8 cellular contexts compared by ENCODE assay signal in the genomic region with DNA sequence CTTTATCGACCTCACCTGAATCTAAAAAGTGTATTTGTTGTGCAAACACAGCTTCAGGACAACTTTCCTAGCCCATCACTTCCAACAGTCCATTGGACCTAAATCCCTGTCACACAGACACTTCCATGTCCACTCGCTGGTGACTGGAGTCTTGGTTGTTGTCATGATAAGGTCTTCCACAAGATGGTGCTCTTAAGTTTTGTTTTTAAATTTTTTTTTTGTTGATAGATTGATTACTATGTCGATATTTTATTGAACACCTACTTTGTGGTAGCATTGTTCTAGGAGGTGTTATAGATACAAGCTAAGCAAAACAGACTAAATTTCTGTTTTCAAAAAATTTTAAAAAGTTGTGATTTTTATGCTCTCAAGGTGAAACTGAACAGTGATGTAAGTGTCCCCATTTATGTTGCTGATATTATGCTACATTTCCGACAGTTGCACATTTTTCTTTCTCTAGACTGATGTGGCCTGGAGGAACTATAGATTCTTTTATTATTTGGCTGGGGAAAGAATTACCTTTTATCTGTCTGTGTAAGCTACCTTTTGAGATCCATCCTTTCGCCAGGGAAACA. TPM values are rescaled to one million over a fixed set of nuclear protein-coding genes. Genes with fewer than 3 reads are reported as not detected.
A peak's percentile ranks its signal among the peaks of the same experiment; 100 is the strongest.
DNase-seq lines count a peak whose midpoint lies in the region; TF ChIP-seq lines count a peak whose summit lies in the region.

No MANE protein-coding gene starts in this region.

- H3K4me1 Mint-ChIP-seq in brain: peaks cover 16% of the 10 kb centered on the region
- H3K4me1 Mint-ChIP-seq in neural progenitor cell: peaks cover 24% of the 10 kb centered on the region

- H3K9me3 Mint-ChIP-seq in brain: peaks cover 10 to 27% (median 22%) of the 10 kb centered on the region in 5 experiments
- H3K9me3 Mint-ChIP-seq in neural progenitor cell: peaks cover 21% of the 10 kb centered on the region

- no peaks in the 10 kb centered on the region for H3K36me3 ChIP-seq in neural progenitor cell

- intact Hi-C loops in posterior cingulate gyrus (cut with DNase I): no loop called here

- H3K4me3 ChIP-seq in neural progenitor cell: no peak overlapping the region

- H3K27me3 Mint-ChIP-seq in brain: peaks cover 27% of the 10 kb centered on the region
- no peaks in the 10 kb centered on the region for H3K27me3 Mint-ChIP-seq in neural progenitor cell (ENCODE audit: insufficient read depth, low read depth)

- H3K27me3 ChIP-seq in neural progenitor cell: peaks cover 12% of the 10 kb centered on the region

- no peaks in the 10 kb centered on the region for H3K9me3 ChIP-seq in neural progenitor cell (ENCODE audit: low read depth)

- no peak overlapping the region for H3K27ac ChIP-seq in neural progenitor cell

- no peak overlapping the region for H3K9ac ChIP-seq in neural progenitor cell

- DNase-seq in NCI-H1436 (lab: John Stamatoyannopoulos, UW): peak; percentile 1
- DNase-seq in NCI-H1436 treated with DMSO at 0.1 percent for 48 hours (lab: John Stamatoyannopoulos, UW): no peak
- DNase-seq in KG1 (lab: John Stamatoyannopoulos, UW): peak; percentile 16
- DNase-seq in neural progenitor cell (ENCODE audit: low spot score): peak; percentile 47
- no peak for DNase-seq in islet precursor cell
- DNase-seq in posterior cingulate gyrus: no peak
- no peak for DNase-seq in activated T-cell treated with anti-CD3 and anti-CD28 coated beads, Interleukin-2, amount 50 U/mL, for 48 hours

- peaks cover under 1% of the 10 kb centered on the region for H3K36me3 Mint-ChIP-seq in brain
- H3K36me3 Mint-ChIP-seq in neural progenitor cell: no peaks in the 10 kb centered on the region

- H3F3A ChIP-seq in neural progenitor cell (ENCODE audit: low read depth): no peaks in the 10 kb centered on the region

- H3K79me2 ChIP-seq in neural progenitor cell (ENCODE audit: low read depth): no peaks in the 10 kb centered on the region

- no peaks in the 10 kb centered on the region for H4K20me1 ChIP-seq in neural progenitor cell (ENCODE audit: low read depth)

- H2AFZ ChIP-seq in neural progenitor cell (replicated peaks): no peak overlapping the region

- H3K27ac Mint-ChIP-seq in brain: peak overlapping the region in 1 of 5 experiments; percentile 37
- H3K27ac Mint-ChIP-seq in neural progenitor cell: no peak overlapping the region

- no peak overlapping the region for H3K4me3 Mint-ChIP-seq in brain
- H3K4me3 Mint-ChIP-seq in neural progenitor cell: no peak overlapping the region

- H3K4me2 ChIP-seq in neural progenitor cell: no peak overlapping the region

- peaks cover 31% of the 10 kb centered on the region for H3K4me1 ChIP-seq in neural progenitor cell

- peak; percentile 62 to 72 for TF ChIP-seq CTCF in brain (conservative IDR thresholded peaks at IDR 0.05)
- peak; percentile 72 for TF ChIP-seq CTCF in neural progenitor cell (IDR thresholded peaks at IDR 0.05)

RNA-seq across cellular contexts. Expression of a gene that starts 8.1 kb away (rescaled TPM):
- not detected for polyA plus RNA-seq in brain (ENCODE audit: insufficient read depth, low read depth, low replicate concordance)
- not detected in 2 replicates for total RNA-seq in neural progenitor cell (ENCODE audit: low replicate concordance)

Comparison
In these comparisons a context has a peak if more than half of its experiments do, and no peak if none do; other contexts are left out.
1. DNase-seq: peak in NCI-H1436 (single experiment), KG1 (single experiment) and neural progenitor cell (single experiment); none in NCI-H1436 treated with DMSO at 0.1 percent for 48 hours (single experiment), islet precursor cell (single experiment), posterior cingulate gyrus (0 of 10) and activated T-cell treated with anti-CD3 and anti-CD28 coated beads, Interleukin-2, amount 50 U/mL, for 48 hours (0 of 2).